In genomic region chr3:25664066-25664809, GRCh38 we compare ENCODE assay signal across 8 cellular contexts. TPM values are rescaled to one million over a fixed set of nuclear protein-coding genes. Genes with fewer than 3 reads are reported as not detected.
DNase-seq lines count a peak whose midpoint lies in the region; ATAC-seq and TF ChIP-seq lines count a peak whose summit lies in the region.

No MANE protein-coding gene starts in this region.

- H3K27me3 ChIP-seq in SJSA1 (replicated peaks) = no peaks in the 10 kb centered on the region
- H3K27me3 ChIP-seq in cardiac muscle cell = no peaks in the 10 kb centered on the region
- H3K27me3 ChIP-seq in parathyroid adenoma (ENCODE audit: control insufficient read depth, insufficient read depth, low read length) = no peaks in the 10 kb centered on the region
- H3K27me3 ChIP-seq in transverse colon = no peaks in the 10 kb centered on the region

- H3K27me3 Mint-ChIP-seq in activated naive CD8-positive, alpha-beta T cell = no peaks in the 10 kb centered on the region

- no peak for TF ChIP-seq POLR2A in transverse colon (IDR thresholded peaks at IDR 0.05)

- no peaks in the 10 kb centered on the region for H3K9me3 Mint-ChIP-seq in activated naive CD8-positive, alpha-beta T cell (ENCODE audit: low read depth)

- H3K4me1 ChIP-seq in SJSA1 (replicated peaks) (peaks cover 12% of the 10 kb centered on the region), cardiac muscle cell (ENCODE audit: low read depth) (peaks cover 31% of the 10 kb centered on the region), parathyroid adenoma (peaks cover 16% of the 10 kb centered on the region), transverse colon (peaks cover 9 to 43% (median 26%) of the 10 kb centered on the region in 4 donors)

- WGBS in transverse colon (ENCODE audit: low coverage in 1 of 2), 2 donors = 0 to 1% methylated on average over 2 to 66 of the region's 106 CpGs

- peaks cover 59% of the 10 kb centered on the region for H3K4me1 Mint-ChIP-seq in activated naive CD8-positive, alpha-beta T cell (ENCODE audit: low read depth)

- H3K27ac ChIP-seq in SJSA1 (peak overlapping the region; percentile 90), cardiac muscle cell (peak overlapping the region; percentile 99), parathyroid adenoma (peak overlapping the region; percentile 90), transverse colon (peak overlapping the region; percentile 92 to 99 (median 98))

- H3K9ac ChIP-seq in parathyroid adenoma = peak overlapping the region; percentile 59

- peaks cover 31% of the 10 kb centered on the region for H3K79me2 ChIP-seq in parathyroid adenoma

- H3K4me2 ChIP-seq in parathyroid adenoma (ENCODE audit: low read length) = peak overlapping the region; percentile 91

- H3K36me3 Mint-ChIP-seq in activated naive CD8-positive, alpha-beta T cell = peaks cover 2% of the 10 kb centered on the region

- peaks cover 8% of the 10 kb centered on the region for H3K36me3 ChIP-seq in SJSA1
- H3K36me3 ChIP-seq in cardiac muscle cell = no peaks in the 10 kb centered on the region
- no peaks in the 10 kb centered on the region for H3K36me3 ChIP-seq in parathyroid adenoma (ENCODE audit: control insufficient read depth, insufficient read depth, low read length)
- no peaks in the 10 kb centered on the region for H3K36me3 ChIP-seq in transverse colon

- peak overlapping the region; percentile 99 for H3K27ac Mint-ChIP-seq in activated naive CD8-positive, alpha-beta T cell

- TF ChIP-seq CTCF in cardiac muscle cell (IDR thresholded peaks at IDR 0.05; ENCODE audit: low read depth, low read length) (no peak), parathyroid adenoma (IDR thresholded peaks at IDR 0.05) (no peak), transverse colon (IDR thresholded peaks at IDR 0.05) (peak in 1 of 5 experiments; percentile 13)

- H2AFZ ChIP-seq in parathyroid adenoma = peak overlapping the region; percentile 63

- intact Hi-C loops in transverse colon (cut with DNase I; ENCODE audit: low total_unique reads) = no loop called here

- H3K4me3 Mint-ChIP-seq in activated naive CD8-positive, alpha-beta T cell = peak overlapping the region; percentile 97

- in situ Hi-C loops in transverse colon (cut with MboI; ENCODE audit: low pct_ligation_motif_present in 1 of 4, low pct_unique_long_range_greater_than_20kb in 1 of 4, low sequenced_read_pairs in 3 of 4) = loop anchor here in 2 of 4 donors (10.0 to 25.0 kb wide), 3 partner anchors 121 to 198 kb away; partner anchors contain the start of genes NGLY1 (in 2 of the 2) and OXSM (in 1 of the 2)

- peak overlapping the region; percentile 95 for H3K4me3 ChIP-seq in SJSA1
- peak overlapping the region; percentile 70 for H3K4me3 ChIP-seq in cardiac muscle cell
- H3K4me3 ChIP-seq in parathyroid adenoma (ENCODE audit: low read depth, low read length) = peak overlapping the region; percentile 91
- H3K4me3 ChIP-seq in transverse colon = peak overlapping the region; percentile 54 to 89 (median 78)

- H3K9me3 ChIP-seq in SJSA1 (replicated peaks) (0 out of 2 replicates have a peak, but pooled peaks cover 3% of the 10 kb centered on the region), cardiac muscle cell (ENCODE audit: low read depth) (no peaks in the 10 kb centered on the region), parathyroid adenoma (ENCODE audit: control insufficient read depth, low read length) (no peaks in the 10 kb centered on the region), transverse colon (no peaks in the 10 kb centered on the region)

- TF ChIP-seq EP300 in transverse colon (IDR thresholded peaks at IDR 0.05; ENCODE audit: low read depth) = no peak

- DNase-seq in NCI-H748 (lab: John Stamatoyannopoulos, UW; ENCODE audit: unreplicated experiment) (peak; percentile 77), NCI-H748 treated with DMSO at 0.1 percent for 48 hours (lab: John Stamatoyannopoulos, UW) (no peak), SJSA1 (ENCODE audit: low read depth in 1 of 2, low spot score in 2 of 2) (peak; percentile 51 to 62), cardiac muscle cell (ENCODE audit: low read depth in 1 of 2, low spot score in 1 of 2) (peak; percentile 59 to 73), transverse colon (peak; percentile 77)

- ATAC-seq in HG02943 (IDR thresholded peaks at IDR 0.05; ENCODE audit: low read depth, unreplicated experiment) = peak; percentile 29

RNA-seq across cellular contexts. Expression of gene TOP2B, which starts 0.5 kb away (rescaled TPM):
- total RNA-seq in SJSA1 (2014; rRNA removed; shearing (Covaris generic)) = 76.4 and 77.0 TPM in 2 replicates
- 82.3 and 119 TPM in 2 replicates for total RNA-seq in cardiac muscle cell
- polyA plus RNA-seq in cardiac muscle cell = 108 and 119 TPM in 2 replicates
- 100 to 1,000 TPM in 1 of 4 donors, 10 to 100 TPM in 3; 37.4 to 104 (median 71.5) TPM for total RNA-seq in transverse colon
